1 cellular context compared by ENCODE assay signal in the genomic region with DNA sequence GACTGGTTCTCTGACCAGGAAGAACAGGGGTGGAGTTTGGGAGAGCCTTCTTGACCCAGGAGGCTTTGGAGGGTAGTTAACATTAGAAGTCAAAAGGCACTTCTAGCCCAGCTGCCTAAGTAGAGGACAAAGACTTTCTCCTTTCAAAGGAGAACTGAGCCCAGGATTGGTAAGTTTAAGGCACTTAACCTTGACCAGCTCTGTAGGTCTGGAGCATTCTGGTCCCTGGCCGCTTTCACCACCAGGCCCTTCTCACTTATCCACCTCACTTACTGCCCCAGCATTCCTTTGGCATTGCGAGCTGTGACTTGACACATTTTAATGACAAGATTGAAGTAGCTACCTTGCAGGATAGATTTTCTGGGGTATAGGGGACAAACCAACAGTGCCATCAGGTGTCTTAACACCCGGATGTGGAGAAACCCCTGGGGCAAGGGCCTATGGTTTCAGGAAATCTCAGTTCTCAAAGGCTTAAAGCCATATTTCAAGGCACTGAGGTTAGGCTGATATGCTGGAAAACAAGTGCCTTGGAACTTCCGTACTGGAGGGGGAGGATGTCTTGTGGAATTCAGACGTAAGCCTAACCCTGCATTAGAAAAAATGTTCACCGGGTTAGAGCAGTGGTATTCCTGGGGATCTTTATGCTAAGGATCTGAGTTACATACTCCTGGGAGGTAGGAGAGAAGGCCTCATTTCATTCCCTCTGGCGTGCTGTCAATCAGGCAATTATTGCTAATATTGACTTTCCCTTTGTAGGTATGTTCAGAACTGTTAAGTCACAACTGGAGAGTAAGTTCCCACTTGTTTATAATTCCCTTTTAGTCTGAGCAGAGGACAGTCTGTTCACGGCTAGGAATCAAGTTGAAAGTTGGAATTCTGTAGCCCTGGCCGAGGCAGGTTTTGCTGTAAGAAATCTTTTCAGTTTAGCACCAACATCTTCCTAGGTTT.
TF ChIP-seq lines count a peak whose summit lies in the region.

No MANE protein-coding gene starts in this region.

TF ChIP-seq in HepG2, 621 proteins besides CTCF, POLR2A, EP300 and RAD21:
- no peak for TF ChIP-seq ZNF615 (CRISPR knock-in tag; IDR thresholded peaks at IDR 0.05; ENCODE audit: borderline replicate concordance)
- no peak for TF ChIP-seq SRY (CRISPR knock-in tag; IDR thresholded peaks at IDR 0.05)
- TF ChIP-seq SATB2 (CRISPR knock-in tag; IDR thresholded peaks at IDR 0.05) = no peak
- 0 out of 2 replicates have a peak, but pooled peaks have one; percentile 26 for TF ChIP-seq ZNF335 (CRISPR knock-in tag; IDR thresholded peaks at IDR 0.05)
- no peak for TF ChIP-seq MYNN (CRISPR knock-in tag; IDR thresholded peaks at IDR 0.05; ENCODE audit: low read depth)
- no peak for TF ChIP-seq SIX1 (CRISPR knock-in tag; IDR thresholded peaks at IDR 0.05; ENCODE audit: borderline replicate concordance)
- TF ChIP-seq U2AF2 (IDR thresholded peaks at IDR 0.05; ENCODE audit: low read depth, low read length) = no peak
- TF ChIP-seq ZNF772 (CRISPR knock-in tag; IDR thresholded peaks at IDR 0.05) = no peak
- TF ChIP-seq SIN3A (IDR thresholded peaks at IDR 0.05; ENCODE audit: borderline replicate concordance, low read depth, low read length) = no peak
- 0 out of 2 replicates have a peak, but pooled peaks have one; percentile 25 for TF ChIP-seq ZNF430 (CRISPR knock-in tag; IDR thresholded peaks at IDR 0.05)
- no peak for TF ChIP-seq DNMT1 (CRISPR knock-in tag; IDR thresholded peaks at IDR 0.05)
- 0 out of 2 replicates have a peak, but pooled peaks have one; percentile 27 for TF ChIP-seq KMT2B (CRISPR knock-in tag; IDR thresholded peaks at IDR 0.05)
- TF ChIP-seq PAX8 (CRISPR knock-in tag; IDR thresholded peaks at IDR 0.05; ENCODE audit: borderline replicate concordance) = no peak
- TF ChIP-seq MTA3 (CRISPR knock-in tag; IDR thresholded peaks at IDR 0.05) = no peak
- no peak for TF ChIP-seq ZNF230 (CRISPR knock-in tag; IDR thresholded peaks at IDR 0.05)
- TF ChIP-seq, protein P1, sequence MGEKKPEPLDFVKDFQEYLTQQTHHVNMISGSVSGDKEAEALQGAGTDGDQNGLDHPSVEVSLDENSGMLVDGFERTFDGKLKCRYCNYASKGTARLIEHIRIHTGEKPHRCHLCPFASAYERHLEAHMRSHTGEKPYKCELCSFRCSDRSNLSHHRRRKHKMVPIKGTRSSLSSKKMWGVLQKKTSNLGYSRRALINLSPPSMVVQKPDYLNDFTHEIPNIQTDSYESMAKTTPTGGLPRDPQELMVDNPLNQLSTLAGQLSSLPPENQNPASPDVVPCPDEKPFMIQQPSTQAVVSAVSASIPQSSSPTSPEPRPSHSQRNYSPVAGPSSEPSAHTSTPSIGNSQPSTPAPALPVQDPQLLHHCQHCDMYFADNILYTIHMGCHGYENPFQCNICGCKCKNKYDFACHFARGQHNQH (CRISPR knock-in tag; IDR thresholded peaks at IDR 0.05) = 0 out of 2 replicates have a peak, but pooled peaks have one; percentile 19
- peak; percentile 11; the same call in 1 of the 2 replicates for TF ChIP-seq POLR2G (IDR thresholded peaks at IDR 0.05; ENCODE audit: low read depth, low read length)
- TF ChIP-seq, protein P2, sequence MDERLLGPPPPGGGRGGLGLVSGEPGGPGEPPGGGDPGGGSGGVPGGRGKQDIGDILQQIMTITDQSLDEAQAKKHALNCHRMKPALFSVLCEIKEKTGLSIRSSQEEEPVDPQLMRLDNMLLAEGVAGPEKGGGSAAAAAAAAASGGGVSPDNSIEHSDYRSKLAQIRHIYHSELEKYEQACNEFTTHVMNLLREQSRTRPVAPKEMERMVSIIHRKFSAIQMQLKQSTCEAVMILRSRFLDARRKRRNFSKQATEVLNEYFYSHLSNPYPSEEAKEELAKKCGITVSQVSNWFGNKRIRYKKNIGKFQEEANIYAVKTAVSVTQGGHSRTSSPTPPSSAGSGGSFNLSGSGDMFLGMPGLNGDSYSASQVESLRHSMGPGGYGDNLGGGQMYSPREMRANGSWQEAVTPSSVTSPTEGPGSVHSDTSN (CRISPR knock-in tag; IDR thresholded peaks at IDR 0.05) = peak; percentile 63
- peak; percentile 44 for TF ChIP-seq SAP130 (CRISPR knock-in tag; IDR thresholded peaks at IDR 0.05; ENCODE audit: low read depth)
- no peak for TF ChIP-seq ZBTB20 (CRISPR knock-in tag; IDR thresholded peaks at IDR 0.05; ENCODE audit: borderline replicate concordance, low read depth)
- TF ChIP-seq TBX3 (IDR thresholded peaks at IDR 0.05; ENCODE audit: borderline replicate concordance) = no peak
- no peak for TF ChIP-seq TSC22D2 (CRISPR knock-in tag; IDR thresholded peaks at IDR 0.05; ENCODE audit: borderline replicate concordance)
- no peak for TF ChIP-seq CEBPB (IDR thresholded peaks at IDR 0.05; ENCODE audit: borderline replicate concordance, low read depth, low read length)
- no peak for TF ChIP-seq HOXD1 (CRISPR knock-in tag; IDR thresholded peaks at IDR 0.05)
- TF ChIP-seq RBM39 (IDR thresholded peaks at IDR 0.05; ENCODE audit: low read depth, low read length, poor library complexity, severe bottlenecking) = no peak
- no peak for TF ChIP-seq SIN3B (IDR thresholded peaks at IDR 0.05; ENCODE audit: low read length)
